Comparison of ENCODE assay signal across 26 cellular contexts in the genomic region with DNA sequence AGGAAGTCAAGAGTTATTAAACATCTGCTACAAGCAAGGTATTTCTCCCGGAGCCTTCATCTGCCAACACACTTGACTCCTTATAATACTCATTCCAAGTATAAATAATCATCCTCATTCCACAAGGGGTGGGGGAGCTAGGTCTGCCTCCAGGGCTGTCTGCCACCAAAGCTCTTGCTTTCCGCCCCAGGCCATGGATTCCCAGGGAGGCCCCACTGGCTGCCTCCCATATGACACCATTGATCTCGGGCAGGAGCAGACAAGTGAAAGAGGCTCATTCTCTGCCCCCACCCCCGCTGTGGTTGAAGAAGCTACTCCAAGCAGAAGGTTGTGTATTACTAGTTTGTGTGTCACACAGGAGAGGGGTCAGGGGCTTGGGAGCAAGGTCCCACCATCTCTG.
DNase-seq lines count a peak whose midpoint lies in the region; ATAC-seq, FAIRE-seq and TF ChIP-seq lines count a peak whose summit lies in the region.
"Had no signal": no experiment of that assay in that cellular context is flagged by ENCODE, and none has a peak within 500 bp of the region (broad histone marks: within the 10 kb centered on the region; RNA-seq: fewer than 3 reads in every experiment).

No MANE protein-coding gene starts in this region.

- H3K27ac Mint-ChIP-seq in activated naive CD8-positive, alpha-beta T cell treated with anti-CD3 and anti-CD28 coated beads, Interleukin-2, amount 50 U/mL, for 24 hours, result no peak overlapping the region
- H3K27ac Mint-ChIP-seq: CD4-positive, CD25-positive, alpha-beta regulatory T cell; IgD-negative memory B cell; T-helper 17 cell had no signal

- peaks cover 12% of the 10 kb centered on the region for H3K9me3 Mint-ChIP-seq in activated naive CD8-positive, alpha-beta T cell treated with anti-CD3 and anti-CD28 coated beads, Interleukin-2, amount 50 U/mL, for 24 hours

- peaks cover 9% of the 10 kb centered on the region for H3K4me1 ChIP-seq in keratinocyte (ENCODE audit: control insufficient read depth, extremely low read depth, insufficient read depth, low read length)
- H3K4me1 ChIP-seq in Karpas-422 (ENCODE audit: low read length), result no peaks in the 10 kb centered on the region

- no peak for FAIRE-seq in keratinocyte (lab: Jason Lieb, UNC)
- FAIRE-seq: A204.1, GM12891 had no signal

- no peaks in the 10 kb centered on the region for H3K9me2 ChIP-seq in Karpas-422 (replicated peaks; ENCODE audit: insufficient read depth, low read length)
- H3K9me2 ChIP-seq: SK-N-SH had no signal

- H3K27me3 ChIP-seq in keratinocyte (ENCODE audit: control insufficient read depth, extremely low read depth, insufficient read depth, low read length) (no peaks in the 10 kb centered on the region), Karpas-422 (ENCODE audit: low read length) (no peaks in the 10 kb centered on the region)
- H3K27me3 ChIP-seq: BLaER1 had no signal

- no peak for TF ChIP-seq CTCF in keratinocyte (optimal IDR thresholded peaks at IDR 0.05 in 1 of 3, IDR thresholded peaks at IDR 0.05 in 1 of 3, conservative IDR thresholded peaks at IDR 0.05 in 1 of 3; ENCODE audit: extremely low read depth in 1 of 3, insufficient read depth in 2 of 3, low read length in 3 of 3)

- no peaks in the 10 kb centered on the region for H3K9me1 ChIP-seq in keratinocyte (ENCODE audit: control insufficient read depth, extremely low read depth, insufficient read depth, low read length)

- in situ Hi-C loops in SK-MEL-5 (cut with HindIII; ENCODE audit: low pct_unique_long_range_greater_than_20kb, low sequenced_read_pairs), result no loop called here

- H3K9ac ChIP-seq in keratinocyte (ENCODE audit: control insufficient read depth, extremely low read depth, insufficient read depth, low read length), result no peak overlapping the region
- H3K9ac ChIP-seq in Karpas-422 (ENCODE audit: low read length), result no peak overlapping the region
- H3K9ac ChIP-seq: BLaER1, KMS-11, SK-N-SH had no signal

- H4K20me1 ChIP-seq in keratinocyte (ENCODE audit: control insufficient read depth, extremely low read depth, insufficient read depth, low read length), result no peaks in the 10 kb centered on the region
- no peaks in the 10 kb centered on the region for H4K20me1 ChIP-seq in Karpas-422 (ENCODE audit: insufficient read depth, low read depth, low read length)
- H4K20me1 ChIP-seq: BLaER1 had no signal

- no peak overlapping the region for H3K4me3 Mint-ChIP-seq in activated naive CD8-positive, alpha-beta T cell treated with anti-CD3 and anti-CD28 coated beads, Interleukin-2, amount 50 U/mL, for 24 hours
- H3K4me3 Mint-ChIP-seq: CD4-positive, CD25-positive, alpha-beta regulatory T cell; IgD-negative memory B cell; T-helper 17 cell had no signal

- no peaks in the 10 kb centered on the region for H3K4me1 Mint-ChIP-seq in activated naive CD8-positive, alpha-beta T cell treated with anti-CD3 and anti-CD28 coated beads, Interleukin-2, amount 50 U/mL, for 24 hours
- H3K4me1 Mint-ChIP-seq: CD4-positive, CD25-positive, alpha-beta regulatory T cell; IgD-negative memory B cell; T-helper 17 cell had no signal

- H3K27me3 Mint-ChIP-seq in activated naive CD8-positive, alpha-beta T cell treated with anti-CD3 and anti-CD28 coated beads, Interleukin-2, amount 50 U/mL, for 24 hours, result peaks cover 4% of the 10 kb centered on the region

- H3K4me2 ChIP-seq in keratinocyte (ENCODE audit: control insufficient read depth, extremely low read depth, insufficient read depth, low read depth, low read length) (no peak overlapping the region), Karpas-422 (ENCODE audit: low read depth, low read length, poor library complexity, severe bottlenecking) (no peak overlapping the region)
- H3K4me2 ChIP-seq: BLaER1, KMS-11, SK-N-SH had no signal

- H2AFZ ChIP-seq in keratinocyte (ENCODE audit: control insufficient read depth, low read length) (no peak overlapping the region), Karpas-422 (ENCODE audit: low read length) (no peak overlapping the region)

- H3K79me2 ChIP-seq in keratinocyte (ENCODE audit: control insufficient read depth, insufficient read depth, low read length), result no peaks in the 10 kb centered on the region
- no peaks in the 10 kb centered on the region for H3K79me2 ChIP-seq in Karpas-422 (ENCODE audit: low read length)

- H3K9me3 ChIP-seq in keratinocyte (ENCODE audit: control insufficient read depth, low read depth, low read length) (no peaks in the 10 kb centered on the region), Karpas-422 (ENCODE audit: low read length) (no peaks in the 10 kb centered on the region)
- H3K9me3 ChIP-seq: SK-N-SH had no signal

- no peak for ATAC-seq in activated naive CD8-positive, alpha-beta T cell treated with anti-CD3 and anti-CD28 coated beads, Interleukin-2, amount 50 U/mL, for 24 hours
- ATAC-seq in left lobe of liver, result no peak
- ATAC-seq: HCT116, Panc1, T-helper 17 cell had no signal

- H3K36me3 ChIP-seq in keratinocyte (ENCODE audit: control insufficient read depth in 2 of 2, extremely low read depth in 1 of 2, insufficient read depth in 2 of 2, low read length in 2 of 2) (no peaks in the 10 kb centered on the region), Karpas-422 (ENCODE audit: insufficient read depth, low read length) (no peaks in the 10 kb centered on the region)
- H3K36me3 ChIP-seq: BLaER1 had no signal

- no peak overlapping the region for H3K4me3 ChIP-seq in keratinocyte (ENCODE audit: control insufficient read depth in 2 of 3, extremely low read depth in 1 of 3, insufficient read depth in 2 of 3, low read depth in 1 of 3, low read length in 3 of 3)
- H3K4me3 ChIP-seq in Karpas-422 (ENCODE audit: low read length), result no peak overlapping the region
- H3K4me3 ChIP-seq: BLaER1 had no signal

- peak; percentile 68 for DNase-seq in NCI-H82 (lab: John Stamatoyannopoulos, UW)
- no peak for DNase-seq in NCI-H82 treated with DMSO at 0.1 percent for 48 hours (lab: John Stamatoyannopoulos, UW; ENCODE audit: unreplicated experiment)
- DNase-seq in SK-MEL-5 (ENCODE audit: low read depth, low spot score), result peak; percentile 32
- DNase-seq in keratinocyte (ENCODE audit: low read depth, low spot score), result peak; percentile 76
- DNase-seq in activated naive CD8-positive, alpha-beta T cell treated with anti-CD3 and anti-CD28 coated beads, Interleukin-2, amount 50 U/mL, for 24 hours, result no peak
- no peak for DNase-seq in hepatic stellate cell (ENCODE audit: low spot score)
- DNase-seq in left lobe of liver (ENCODE audit: low spot score), result no peak
- DNase-seq in Karpas-422, result no peak
- DNase-seq: CD4-positive, CD25-positive, alpha-beta regulatory T cell; DMS53; GF-D8; NCI-H1092; NCI-H1436 treated with DMSO at 0.1 percent for 48 hours; NCI-H187 treated with DMSO at 0.1 percent for 48 hours; NCI-H2227 treated with DMSO at 0.1 percent for 48 hours; SHP77 treated with DMSO at 0.1 percent for 48 hours; SK-N-SH; SW 1271; T-helper 17 cell had no signal

- H3K27ac ChIP-seq in keratinocyte (ENCODE audit: control insufficient read depth, insufficient read depth, low read length) (no peak overlapping the region), Karpas-422 (ENCODE audit: low read length) (no peak overlapping the region)
- H3K27ac ChIP-seq: BLaER1, KMS-11 had no signal

- dilution Hi-C loops in keratinocyte (cut with MboI; ENCODE audit: extremely low pct_ligation_motif_present, low sequenced_read_pairs), result no loop called here

- H3K36me3 Mint-ChIP-seq in activated naive CD8-positive, alpha-beta T cell treated with anti-CD3 and anti-CD28 coated beads, Interleukin-2, amount 50 U/mL, for 24 hours (ENCODE audit: low read depth), result peaks cover 1% of the 10 kb centered on the region
- H3K36me3 Mint-ChIP-seq: CD4-positive, CD25-positive, alpha-beta regulatory T cell; IgD-negative memory B cell had no signal

Comparison
In these comparisons a context has a peak if more than half of its experiments do, and no peak if none do; other contexts are left out.
1. DNase-seq: peak in NCI-H82 (single experiment), SK-MEL-5 (single experiment) and keratinocyte (single experiment); none in NCI-H82 treated with DMSO at 0.1 percent for 48 hours (single experiment), activated naive CD8-positive, alpha-beta T cell treated with anti-CD3 and anti-CD28 coated beads, Interleukin-2, amount 50 U/mL, for 24 hours (single experiment), hepatic stellate cell (single experiment), left lobe of liver (single experiment) and Karpas-422 (single experiment).